Comparison of ENCODE assay signal across 12 cellular contexts in the genomic region with DNA sequence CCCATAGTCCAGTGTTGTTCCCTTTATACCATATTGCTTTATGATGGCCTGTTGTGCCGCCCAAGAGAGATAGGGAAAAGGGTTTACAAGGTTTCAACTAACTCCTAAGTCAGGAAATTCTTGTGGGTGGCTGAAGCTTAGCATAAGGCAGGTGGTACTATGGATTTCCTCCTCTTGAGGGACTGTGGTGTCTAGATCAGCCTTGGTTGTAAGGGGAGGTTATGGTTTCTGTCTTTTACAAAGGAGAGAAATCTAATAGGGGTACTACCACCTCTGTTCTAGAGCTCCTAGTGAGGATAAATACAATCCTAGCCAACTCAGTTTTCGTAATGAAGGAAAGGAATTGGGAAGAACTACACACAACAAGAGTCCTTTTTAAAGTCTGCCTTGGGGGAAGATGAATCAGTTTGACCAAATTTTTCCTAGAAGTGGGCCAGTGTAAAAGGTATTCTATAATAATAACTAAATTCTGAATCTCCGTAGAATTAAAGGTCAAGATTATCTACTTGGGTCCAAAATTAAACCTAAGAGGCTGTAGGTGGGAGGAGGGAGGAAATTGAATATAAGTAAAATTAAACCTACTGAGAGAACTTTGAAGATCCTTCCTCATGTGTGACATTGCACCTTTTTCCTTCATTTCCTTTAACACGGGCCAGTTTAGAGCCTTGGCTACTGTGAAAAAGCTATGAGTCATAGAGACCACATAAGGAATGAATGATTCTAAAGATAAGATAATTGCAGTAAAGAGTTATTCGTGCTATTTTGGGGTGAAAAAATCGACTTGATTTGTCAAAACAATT.
DNase-seq lines count a peak whose midpoint lies in the region; ATAC-seq and TF ChIP-seq lines count a peak whose summit lies in the region.
"Had no signal": no experiment of that assay in that cellular context is flagged by ENCODE, and none has a peak within 500 bp of the region (broad histone marks: within the 10 kb centered on the region; RNA-seq: fewer than 3 reads in every experiment).

No MANE protein-coding gene starts in this region.

- H3K27me3 ChIP-seq in Loucy (ENCODE audit: insufficient read depth, low read length, poor library complexity, severe bottlenecking): no peaks in the 10 kb centered on the region
- H3K27me3 ChIP-seq in brain microvascular endothelial cell (replicated peaks): no peaks in the 10 kb centered on the region
- H3K27me3 ChIP-seq: left lung, upper lobe of right lung had no signal

- DNase-seq in GF-D8 (lab: John Stamatoyannopoulos, UW) (peak; percentile 60), brain microvascular endothelial cell (peak; percentile 32), non-pigmented ciliary epithelial cell (ENCODE audit: low read depth) (peak; percentile 41), NCI-H1694 (lab: John Stamatoyannopoulos, UW) (no peak), DMS 273 treated with DMSO at 0.1 percent for 48 hours (lab: John Stamatoyannopoulos, UW) (no peak)
- DNase-seq: central memory CD4-positive, alpha-beta T cell; left lung; NCI-H2029 treated with DMSO at 0.1 percent for 48 hours; T-helper 2 cell; upper lobe of right lung had no signal

- no peaks in the 10 kb centered on the region for H3K9me3 ChIP-seq in Loucy (ENCODE audit: insufficient read depth, low read depth, low read length)
- H3K9me3 ChIP-seq: left lung, upper lobe of right lung had no signal

- H4K20me1 ChIP-seq in Loucy (ENCODE audit: insufficient read depth, low read length, poor library complexity, severe bottlenecking): peaks cover 5% of the 10 kb centered on the region

- H3K27ac ChIP-seq in brain microvascular endothelial cell: no peak overlapping the region
- H3K27ac ChIP-seq: left lung, upper lobe of right lung had no signal

- H3F3A ChIP-seq in Loucy (ENCODE audit: low read depth): no peaks in the 10 kb centered on the region

- H3K36me3 ChIP-seq in Loucy (ENCODE audit: insufficient read depth, low read length): peaks cover 67% of the 10 kb centered on the region
- peaks cover 20% of the 10 kb centered on the region for H3K36me3 ChIP-seq in brain microvascular endothelial cell (replicated peaks)

- H3K4me3 ChIP-seq in Loucy (ENCODE audit: low read length, poor library complexity, severe bottlenecking): peak overlapping the region; percentile 6
- H3K4me3 ChIP-seq in brain microvascular endothelial cell (ENCODE audit: low read depth, low read length): no peak overlapping the region
- H3K4me3 ChIP-seq: left lung, upper lobe of right lung had no signal

- peaks cover 13% of the 10 kb centered on the region for H3K4me1 ChIP-seq in Loucy (ENCODE audit: insufficient read depth, low read length, poor library complexity, severe bottlenecking)
- H3K4me1 ChIP-seq: left lung, upper lobe of right lung had no signal

- no peak overlapping the region for H2AFZ ChIP-seq in Loucy (ENCODE audit: low read length)

- peak overlapping the region; percentile 49 for H3K4me2 ChIP-seq in Loucy (ENCODE audit: low read depth, low read length, poor library complexity, severe bottlenecking)

- in situ Hi-C loops in brain microvascular endothelial cell (cut with HindIII; ENCODE audit: low pct_ligation_motif_present, low sequenced_read_pairs): no loop called here

- no peak for TF ChIP-seq CTCF in Loucy (conservative IDR thresholded peaks at IDR 0.05; ENCODE audit: low read length)
- TF ChIP-seq CTCF in brain microvascular endothelial cell (IDR thresholded peaks at IDR 0.05; ENCODE audit: low read depth, low read length, missing control alignments): no peak

- no peak overlapping the region for H3K9ac ChIP-seq in Loucy (ENCODE audit: low read depth, low read length, poor library complexity, severe bottlenecking)

- no peaks in the 10 kb centered on the region for H3K9me2 ChIP-seq in Loucy (replicated peaks; ENCODE audit: low read depth, low read length)

- 0 out of 2 replicates have a peak, but pooled peaks cover 6% of the 10 kb centered on the region for H3K79me2 ChIP-seq in Loucy (ENCODE audit: insufficient read depth, low read length)

- ATAC-seq in GM18498 (IDR thresholded peaks at IDR 0.05; ENCODE audit: unreplicated experiment): no peak
- ATAC-seq: left lung, upper lobe of right lung had no signal

Comparison
In these comparisons a context has a peak if more than half of its experiments do, and no peak if none do; other contexts are left out.
1. DNase-seq: peak in GF-D8 (single experiment), brain microvascular endothelial cell (single experiment) and non-pigmented ciliary epithelial cell (single experiment); none in NCI-H1694 (single experiment) and DMS 273 treated with DMSO at 0.1 percent for 48 hours (single experiment).